Comparison of ENCODE assay signal across 19 cellular contexts in the genomic region with DNA sequence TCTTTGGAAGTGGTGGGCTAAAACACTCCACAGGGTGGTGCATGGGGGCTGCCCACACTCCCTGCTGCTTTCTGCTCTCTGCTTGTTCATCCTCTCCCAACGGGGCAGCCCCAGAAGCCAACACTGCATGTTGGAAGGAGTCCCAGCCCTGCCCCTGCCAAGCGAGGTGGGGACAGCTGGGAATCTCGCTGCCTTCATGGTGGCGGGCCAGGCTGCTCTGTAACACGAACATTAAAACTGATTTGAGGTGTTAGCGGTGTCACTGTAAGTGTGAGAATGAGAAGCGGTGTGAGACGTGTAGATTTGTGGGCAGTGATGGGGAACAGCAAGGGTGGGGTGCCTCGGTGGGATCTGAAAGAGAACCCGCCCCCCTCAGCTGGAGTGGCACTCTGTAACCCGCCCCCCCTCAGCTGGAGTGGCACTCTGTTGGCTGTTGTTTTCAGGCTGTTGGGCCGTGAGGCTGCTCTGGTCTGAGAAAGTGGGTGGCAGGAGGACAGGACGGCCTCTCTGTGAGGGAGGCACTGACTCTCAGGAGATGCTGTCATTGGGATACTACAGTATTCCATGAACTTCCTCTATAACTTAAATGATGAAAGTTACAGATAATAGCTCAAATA.
DNase-seq lines count a peak whose midpoint lies in the region.
"Had no signal": no experiment of that assay in that cellular context is flagged by ENCODE, and none has a peak within 500 bp of the region (broad histone marks: within the 10 kb centered on the region; RNA-seq: fewer than 3 reads in every experiment).

No MANE protein-coding gene starts in this region.

- no peak overlapping the region for H2AK5ac ChIP-seq in mesenchymal stem cell (ENCODE audit: low read length, severe bottlenecking)

- no peak overlapping the region for H3K9ac ChIP-seq in mesenchymal stem cell (ENCODE audit: low read length)
- H3K9ac ChIP-seq: neural progenitor cell had no signal

- H2BK12ac ChIP-seq in mesenchymal stem cell (ENCODE audit: low read length in 2 of 2) = no peak overlapping the region

- no peak overlapping the region for H3K14ac ChIP-seq in mesenchymal stem cell (ENCODE audit: low read length in 2 of 2)

- no peaks in the 10 kb centered on the region for H3K9me3 ChIP-seq in mesenchymal stem cell (ENCODE audit: control insufficient read depth, low read length)
- H3K9me3 ChIP-seq: gastrocnemius medialis, suprapubic skin had no signal

- H2AFZ ChIP-seq in mesenchymal stem cell (ENCODE audit: low read depth, low read length) = no peak overlapping the region
- H2AFZ ChIP-seq: neural progenitor cell had no signal

- H2BK15ac ChIP-seq in mesenchymal stem cell (ENCODE audit: low read depth, poor library complexity, severe bottlenecking) = no peak overlapping the region

- no peak overlapping the region for H2BK120ac ChIP-seq in mesenchymal stem cell (ENCODE audit: low read depth, low read length)

- peaks cover 13% of the 10 kb centered on the region for H3K79me1 ChIP-seq in mesenchymal stem cell (replicated peaks; ENCODE audit: low read length, poor library complexity, severe bottlenecking)

- 67% methylated on average over 11 of the region's 13 CpGs for WGBS in mesenchymal stem cell

- H3K27ac ChIP-seq in mesenchymal stem cell (ENCODE audit: low read length, poor library complexity, severe bottlenecking) = no peak overlapping the region
- H3K27ac ChIP-seq: gastrocnemius medialis, neural progenitor cell, suprapubic skin had no signal

- peak; percentile 64 for DNase-seq in Ammon's horn (ENCODE audit: low spot score)
- DNase-seq in H7 = peak; percentile 28
- peak; percentile 58 for DNase-seq in cerebellar cortex (ENCODE audit: low spot score)
- peak; percentile 6 for DNase-seq in midbrain (lab: John Stamatoyannopoulos, UW)
- DNase-seq in mesenchymal stem cell = no peak
- DNase-seq in NCI-H2081 (lab: John Stamatoyannopoulos, UW) = no peak
- no peak for DNase-seq in GM03348 (ENCODE audit: low spot score)
- DNase-seq in NCI-H748 (lab: John Stamatoyannopoulos, UW; ENCODE audit: unreplicated experiment) = no peak
- DNase-seq: activated CD8-positive, alpha-beta T cell treated with anti-CD3 and anti-CD28 coated beads for 36 hours; Calu3; gastrocnemius medialis; GF-D8; mammary epithelial cell; NCI-H1694; NCI-H69; stimulated activated CD4-positive, alpha-beta T cell treated with anti-CD3 and anti-CD28 coated beads, Interleukin-4, amount 100 ng/mL, for 1 hour; stimulated activated CD8-positive, alpha-beta memory T cell treated with anti-CD3 and anti-CD28 coated beads, Interleukin-4, amount 100 ng/mL, for 48 hours had no signal

- H3K18ac ChIP-seq in mesenchymal stem cell (ENCODE audit: low read depth in 1 of 2, low read length in 2 of 2) = no peak overlapping the region

- H3K4me2 ChIP-seq in mesenchymal stem cell (ENCODE audit: low read length, poor library complexity, severe bottlenecking) = no peak overlapping the region
- H3K4me2 ChIP-seq: neural progenitor cell had no signal

- no peak overlapping the region for H4K91ac ChIP-seq in mesenchymal stem cell (ENCODE audit: low read length)

- H3K4me1 ChIP-seq in mesenchymal stem cell (ENCODE audit: control insufficient read depth, insufficient read depth, low read depth, low read length) = peaks cover 8% of the 10 kb centered on the region
- H3K4me1 ChIP-seq: gastrocnemius medialis, suprapubic skin had no signal

- H4K8ac ChIP-seq in mesenchymal stem cell (ENCODE audit: low read length) = no peak overlapping the region

- H3K4me3 ChIP-seq in H7 (ENCODE audit: insufficient read depth, low read depth, low read length) (no peak overlapping the region), mesenchymal stem cell (ENCODE audit: insufficient read depth in 1 of 2, low read depth in 1 of 2, low read length in 2 of 2) (no peak overlapping the region)
- H3K4me3 ChIP-seq: gastrocnemius medialis, neural progenitor cell, suprapubic skin had no signal

- no peak overlapping the region for H3K4ac ChIP-seq in mesenchymal stem cell (ENCODE audit: low read depth in 1 of 2, low read length in 2 of 2)

- H3K23ac ChIP-seq in mesenchymal stem cell (ENCODE audit: low read length in 2 of 2) = no peak overlapping the region

- no peaks in the 10 kb centered on the region for H3K36me3 ChIP-seq in H7 (replicated peaks; ENCODE audit: control insufficient read depth, insufficient read depth, low read length)
- H3K36me3 ChIP-seq in mesenchymal stem cell (ENCODE audit: control insufficient read depth in 1 of 2, insufficient read depth in 2 of 2, low read depth in 1 of 2, low read length in 2 of 2) = no peaks in the 10 kb centered on the region
- H3K36me3 ChIP-seq: gastrocnemius medialis, neural progenitor cell, suprapubic skin had no signal

- no peak overlapping the region for H2BK5ac ChIP-seq in mesenchymal stem cell (ENCODE audit: low read depth, low read length, poor library complexity, severe bottlenecking)

- H3K27me3 ChIP-seq in H7 (ENCODE audit: control insufficient read depth, insufficient read depth, low read length) (no peaks in the 10 kb centered on the region), mesenchymal stem cell (ENCODE audit: control insufficient read depth in 1 of 2, insufficient read depth in 1 of 2, low read length in 2 of 2) (no peaks in the 10 kb centered on the region)
- H3K27me3 ChIP-seq: gastrocnemius medialis, neural progenitor cell had no signal

Comparison
In these comparisons a context has a peak if more than half of its experiments do, and no peak if none do; other contexts are left out.
1. DNase-seq: peak in Ammon's horn (single experiment), H7 (single experiment), cerebellar cortex (single experiment) and midbrain (single experiment); none in mesenchymal stem cell (single experiment), NCI-H2081 (0 of 2), GM03348 (single experiment) and NCI-H748 (single experiment).